ENCODE assay signal across 19 cellular contexts in genomic region chr3:37124431-37124830, GRCh38. TPM values are rescaled to one million over a fixed set of nuclear protein-coding genes. Genes with fewer than 3 reads are reported as not detected.
DNase-seq lines count a peak whose midpoint lies in the region; FAIRE-seq and TF ChIP-seq lines count a peak whose summit lies in the region.
"Had no signal": no experiment of that assay in that cellular context is flagged by ENCODE, and none has a peak within 500 bp of the region (broad histone marks: within the 10 kb centered on the region; RNA-seq: fewer than 3 reads in every experiment).

No MANE protein-coding gene starts in this region.

- TF ChIP-seq CTCF in PC-9 (conservative IDR thresholded peaks at IDR 0.05): no peak
- TF ChIP-seq CTCF in fibroblast of the aortic adventitia (IDR thresholded peaks at IDR 0.05; ENCODE audit: insufficient read depth, low read length): no peak
- no peak for TF ChIP-seq CTCF in parathyroid adenoma (IDR thresholded peaks at IDR 0.05)
- no peak for TF ChIP-seq CTCF in sigmoid colon (IDR thresholded peaks at IDR 0.05)

- POLR2A ChIA-PET in PC-9 (lab: Charles Lee; ENCODE audit: unreplicated experiment): no interaction called here

- CTCF ChIA-PET in PC-9 (lab: Charles Lee): no interaction called here

- BruUV-seq in PC-9 (replicated peaks; lab: Mats Ljungman, UMichigan): no TSS peak

- H3K9me3 ChIP-seq in PC-9 (ENCODE audit: insufficient read depth, low read depth) (no peaks in the 10 kb centered on the region), parathyroid adenoma (ENCODE audit: control insufficient read depth, low read length) (no peaks in the 10 kb centered on the region), sigmoid colon (no peaks in the 10 kb centered on the region)
- H3K9me3 ChIP-seq: A549, Caco-2 had no signal

- H3K4me3 ChIP-seq in PC-9 (no peak overlapping the region), fibroblast of the aortic adventitia (ENCODE audit: low read depth, low read length) (no peak overlapping the region), parathyroid adenoma (ENCODE audit: low read depth, low read length) (no peak overlapping the region), sigmoid colon (no peak overlapping the region)
- H3K4me3 ChIP-seq: A549 had no signal

- no peak overlapping the region for H3K9ac ChIP-seq in parathyroid adenoma

- H2AFZ ChIP-seq in PC-9 (no peak overlapping the region), parathyroid adenoma (no peak overlapping the region)

- 48 to 63% methylated on average over 2 of the region's 2 CpGs for WGBS in sigmoid colon, 2 donors

- H3K27ac ChIP-seq in PC-9: peak overlapping the region; percentile 80
- peak overlapping the region; percentile 26 for H3K27ac ChIP-seq in parathyroid adenoma
- H3K27ac ChIP-seq in sigmoid colon: no peak overlapping the region
- H3K27ac ChIP-seq: A549 had no signal

- H3K27me3 ChIP-seq in PC-9 (ENCODE audit: insufficient read depth, low read depth) (no peaks in the 10 kb centered on the region), parathyroid adenoma (ENCODE audit: control insufficient read depth, insufficient read depth, low read length) (no peaks in the 10 kb centered on the region), sigmoid colon (no peaks in the 10 kb centered on the region)

- no peak for DNase-seq in H54 (ENCODE audit: insufficient read length, low spot score)
- DNase-seq in PC-9: no peak
- DNase-seq in fibroblast of the aortic adventitia (ENCODE audit: low read depth): peak; percentile 32
- DNase-seq in activated gamma-delta T cell treated with Interleukin-2 at 50 U/mL for 16 hours: no peak
- no peak for DNase-seq in sigmoid colon
- DNase-seq in NCI-H524 treated with DMSO at 0.1 percent for 48 hours (lab: John Stamatoyannopoulos, UW): no peak
- DNase-seq in posterior cingulate gyrus: no peak
- DNase-seq: Caco-2; CD4-positive, alpha-beta T cell; MM.1S; NCI-H1105 treated with DMSO at 0.1 percent for 48 hours; NCI-H1694; NCI-H510A; NCI-H774; RPMI8226; SHP77 treated with DMSO at 0.1 percent for 48 hours had no signal

- peaks cover 7% of the 10 kb centered on the region; the same call in 1 of the 2 replicates for H3F3A ChIP-seq in PC-9 (ENCODE audit: insufficient read depth, low read depth)

- no peaks in the 10 kb centered on the region for H3K79me2 ChIP-seq in PC-9 (ENCODE audit: low read depth)
- H3K79me2 ChIP-seq in parathyroid adenoma: peaks cover 9% of the 10 kb centered on the region

- TF ChIP-seq EP300 in sigmoid colon (IDR thresholded peaks at IDR 0.05): no peak

- intact Hi-C loops in PC-9 (cut with micrococcal nuclease; ENCODE audit: unreplicated experiment) (no loop called here), sigmoid colon (cut with DNase I) (no loop called here), posterior cingulate gyrus (cut with DNase I) (no loop called here)

- H3K36me3 ChIP-seq in PC-9 (ENCODE audit: low read depth): no peaks in the 10 kb centered on the region
- no peaks in the 10 kb centered on the region for H3K36me3 ChIP-seq in parathyroid adenoma (ENCODE audit: control insufficient read depth, insufficient read depth, low read length)
- H3K36me3 ChIP-seq in sigmoid colon: no peaks in the 10 kb centered on the region

- H3K4me1 ChIP-seq in PC-9 (replicated peaks; ENCODE audit: insufficient read depth) (peaks cover 23% of the 10 kb centered on the region), parathyroid adenoma (peaks cover 10% of the 10 kb centered on the region), sigmoid colon (peaks cover 0 to 21% (median 12%) of the 10 kb centered on the region in 4 donors)

- no peaks in the 10 kb centered on the region for H3K9me2 ChIP-seq in PC-9 (ENCODE audit: insufficient read depth)

- no peaks in the 10 kb centered on the region for H4K20me1 ChIP-seq in PC-9 (ENCODE audit: insufficient read depth)

- no peak for TF ChIP-seq POLR2A in H54 (IDR thresholded peaks at IDR 0.05; ENCODE audit: low read depth, low read length)
- no peak for TF ChIP-seq POLR2A in sigmoid colon (IDR thresholded peaks at IDR 0.05)

- H3K4me2 ChIP-seq in PC-9 (peak overlapping the region; percentile 48), parathyroid adenoma (ENCODE audit: low read length) (no peak overlapping the region)
- H3K4me2 ChIP-seq: A549 had no signal

- FAIRE-seq in H54 (lab: Jason Lieb, UNC): peak; percentile 38
- FAIRE-seq: A549, G401.6 had no signal

RNA-seq across cellular contexts. Expression of gene LRRFIP2, which starts 50.0 kb away (rescaled TPM):
- total RNA-seq in PC-9 (2021): 34.5 and 40.2 TPM in 2 replicates
- 46.8 and 144 TPM in 2 replicates for total RNA-seq in fibroblast of the aortic adventitia (ENCODE audit: low replicate concordance)
- 10 to 100 TPM; 49.4 to 66.7 (median 55.9) TPM for total RNA-seq in sigmoid colon
- polyA plus RNA-seq in sigmoid colon: 10 to 100 TPM; 47.2 to 91.8 (median 61.9) TPM

Comparison
In these comparisons a context has a peak if more than half of its experiments do, and no peak if none do; other contexts are left out.
1. H3K27ac ChIP-seq: peak in PC-9 (single experiment) and parathyroid adenoma (single experiment); none in sigmoid colon (0 of 4).